Comparison of ENCODE assay signal across 13 cellular contexts in the genomic region with DNA sequence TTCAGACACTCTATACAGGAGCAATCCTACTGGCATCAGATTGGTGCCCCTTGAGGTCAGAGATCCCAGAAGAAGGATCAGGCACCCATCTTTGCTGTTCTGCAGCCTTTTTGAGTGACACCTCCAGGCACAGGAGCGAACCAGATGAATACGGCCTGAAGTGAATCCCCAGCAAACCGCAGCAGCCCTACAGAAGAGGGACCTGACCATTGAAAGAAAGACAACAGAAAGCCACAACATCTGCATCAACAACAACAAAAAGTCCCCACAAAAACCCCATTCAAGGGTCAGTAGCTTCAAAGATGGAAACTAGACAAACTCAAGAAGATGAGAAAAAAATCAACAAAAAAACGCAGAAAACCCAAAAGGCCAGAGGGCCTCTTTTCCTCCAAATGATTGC.
A peak's percentile ranks its signal among the peaks of the same experiment; 100 is the strongest.
DNase-seq lines count a peak whose midpoint lies in the region; ATAC-seq, FAIRE-seq and TF ChIP-seq lines count a peak whose summit lies in the region.
"Had no signal": no experiment of that assay in that cellular context is flagged by ENCODE, and none has a peak within 500 bp of the region (broad histone marks: within the 10 kb centered on the region; RNA-seq: fewer than 3 reads in every experiment).

No MANE protein-coding gene starts in this region.

- WGBS in GM12878 (ENCODE audit: insufficient coverage, insufficient replicate concordance, low lambda C conversion rate, missing lambda C conversion rate), result 2% methylated on average over 4 of the region's 4 CpGs

- no peaks in the 10 kb centered on the region for H3K4me1 Mint-ChIP-seq in activated naive CD8-positive, alpha-beta T cell treated with anti-CD3 and anti-CD28 coated beads for 36 hours
- H3K4me1 Mint-ChIP-seq: activated CD8-positive, alpha-beta memory T cell treated with anti-CD3 and anti-CD28 coated beads, Interleukin-2, amount 10 ng/mL, durations not matched to agents 7 days and 5 days; CD4-positive, CD25-positive, alpha-beta regulatory T cell had no signal

- H3K27me3 Mint-ChIP-seq in activated naive CD8-positive, alpha-beta T cell treated with anti-CD3 and anti-CD28 coated beads for 36 hours, result no peaks in the 10 kb centered on the region
- H3K27me3 Mint-ChIP-seq: CD4-positive, CD25-positive, alpha-beta regulatory T cell had no signal

- intact Hi-C loops in GM12878 (cut with micrococcal nuclease; ENCODE audit: unreplicated experiment), result no loop called here

- no peaks in the 10 kb centered on the region for H3K27me3 ChIP-seq in GM12878 (replicated peaks in 1 of 2; ENCODE audit: control insufficient read depth in 2 of 2, insufficient read depth in 2 of 2, low read length in 1 of 2)
- H3K27me3 ChIP-seq: breast epithelium, right lobe of liver had no signal

- H3K4me2 ChIP-seq in GM12878 (ENCODE audit: control insufficient read depth, insufficient read depth), result peak overlapping the region; percentile 73

- no peak overlapping the region for H3K9ac ChIP-seq in GM12878 (ENCODE audit: control insufficient read depth, insufficient read depth, low read length)

- H3K27ac Mint-ChIP-seq in activated naive CD8-positive, alpha-beta T cell treated with anti-CD3 and anti-CD28 coated beads for 36 hours, result no peak overlapping the region
- H3K27ac Mint-ChIP-seq: activated CD8-positive, alpha-beta memory T cell treated with anti-CD3 and anti-CD28 coated beads, Interleukin-2, amount 10 ng/mL, durations not matched to agents 7 days and 5 days had no signal

- no peaks in the 10 kb centered on the region for H3K36me3 ChIP-seq in GM12878 (ENCODE audit: control insufficient read depth in 2 of 2, insufficient read depth in 2 of 2, low read length in 1 of 2)
- H3K36me3 ChIP-seq: breast epithelium, right lobe of liver had no signal

- in situ Hi-C loops in GM12878 (cut with MboI), result no loop called here

- H3K36me3 Mint-ChIP-seq in activated naive CD8-positive, alpha-beta T cell treated with anti-CD3 and anti-CD28 coated beads for 36 hours, result peaks cover 6% of the 10 kb centered on the region
- H3K36me3 Mint-ChIP-seq: activated CD8-positive, alpha-beta memory T cell treated with anti-CD3 and anti-CD28 coated beads, Interleukin-2, amount 10 ng/mL, durations not matched to agents 7 days and 5 days; CD4-positive, CD25-positive, alpha-beta regulatory T cell had no signal

- H3K4me3 ChIP-seq in GM12878, result no peak overlapping the region
- H3K4me3 ChIP-seq: breast epithelium, right lobe of liver had no signal

- no peaks in the 10 kb centered on the region for H3K79me2 ChIP-seq in GM12878 (ENCODE audit: control insufficient read depth, insufficient read depth, low read length)

- BruUV-seq in GM12878 (replicated peaks; lab: Mats Ljungman, UMichigan), result no TSS peak

- no peaks in the 10 kb centered on the region; the same call in 2 of the 3 replicates for H3K9me3 ChIP-seq in GM12878 (replicated peaks; ENCODE audit: control insufficient read depth, insufficient read depth, low read length)
- H3K9me3 ChIP-seq: right lobe of liver had no signal

- SMC1A ChIA-PET in GM12878 (lab: Charles Lee; ENCODE audit: uncharacterized antibody, unreplicated experiment), result interaction anchor here (1.2 to 1.5 kb wide), 2 partner anchors 11 to 217 kb away, joined by 3 to 4 read pairs; no protein-coding TSS in a partner anchor

- POLR2A ChIA-PET in GM12878 (lab: Charles Lee), result no interaction called here

- no peaks in the 10 kb centered on the region for H4K20me1 ChIP-seq in GM12878 (ENCODE audit: control insufficient read depth, insufficient read depth)

- peak overlapping the region; percentile 42; the same call in 1 of the 2 replicates for H3K27ac ChIP-seq in GM12878 (ENCODE audit: control insufficient read depth, insufficient read depth)
- H3K27ac ChIP-seq: breast epithelium, right lobe of liver had no signal

- peak; percentile 81 for ATAC-seq in GM21390 (IDR thresholded peaks at IDR 0.05; ENCODE audit: unreplicated experiment)
- peak; percentile 78 for ATAC-seq in HG03064 (IDR thresholded peaks at IDR 0.05; ENCODE audit: low read depth, unreplicated experiment)
- ATAC-seq in GM12878, result peak; percentile 94
- ATAC-seq: activated CD8-positive, alpha-beta memory T cell treated with anti-CD3 and anti-CD28 coated beads, Interleukin-2, amount 10 ng/mL, durations not matched to agents 7 days and 5 days; right lobe of liver had no signal

- H3K4me1 ChIP-seq in GM12878 (ENCODE audit: control insufficient read depth, insufficient read depth, low read length), result peaks cover 11% of the 10 kb centered on the region
- H3K4me1 ChIP-seq: breast epithelium, right lobe of liver had no signal

- no peak for TF ChIP-seq EP300 in GM12878 (IDR thresholded peaks at IDR 0.05; ENCODE audit: borderline replicate concordance in 1 of 2, control insufficient read depth in 1 of 2, low read depth in 2 of 2, low read length in 2 of 2)

- no peak for TF ChIP-seq POLR2A in GM12878 (IDR thresholded peaks at IDR 0.05; ENCODE audit: low read depth, low read length)

- no peak for TF ChIP-seq CTCF in GM12878 (IDR thresholded peaks at IDR 0.05 in 2 of 3, conservative IDR thresholded peaks at IDR 0.05 in 1 of 3; ENCODE audit: control insufficient read depth in 2 of 3, extremely low read depth in 1 of 3, insufficient read depth in 1 of 3, low read depth in 3 of 3, low read length in 3 of 3)

- peaks cover 20% of the 10 kb centered on the region for H3K9me3 Mint-ChIP-seq in activated naive CD8-positive, alpha-beta T cell treated with anti-CD3 and anti-CD28 coated beads for 36 hours

- no peak overlapping the region for H3K4me3 Mint-ChIP-seq in activated naive CD8-positive, alpha-beta T cell treated with anti-CD3 and anti-CD28 coated beads for 36 hours
- H3K4me3 Mint-ChIP-seq: activated CD8-positive, alpha-beta memory T cell treated with anti-CD3 and anti-CD28 coated beads, Interleukin-2, amount 10 ng/mL, durations not matched to agents 7 days and 5 days; CD4-positive, CD25-positive, alpha-beta regulatory T cell had no signal

- FAIRE-seq in GM18507 (lab: Jason Lieb, UNC) (peak; percentile 75), GM12878 (lab: Jason Lieb, UNC) (peak; percentile 47)

- RAD21 ChIA-PET in GM12878 (lab: Charles Lee; ENCODE audit: unreplicated experiment), result no interaction called here

- TF ChIP-seq RAD21 in GM12878 (IDR thresholded peaks at IDR 0.05; ENCODE audit: insufficient read depth, low read depth, low read length), result no peak

- peak overlapping the region; percentile 24 for H2AFZ ChIP-seq in GM12878 (ENCODE audit: control insufficient read depth, low read depth, low read length)

- CTCF ChIA-PET in GM12878 (lab: Yijun Ruan, JAX), result no interaction called here

- DNase-seq in GM18507 (ENCODE audit: extremely low spot score, insufficient read length, low read depth) (no peak), GM12878 (ENCODE audit: low read depth, low spot score) (peak; percentile 64), AML-193 (lab: John Stamatoyannopoulos, UW) (no peak), NCI-H1417 (lab: John Stamatoyannopoulos, UW) (no peak), kidney glomerular epithelial cell (lab: John Stamatoyannopoulos, UW) (no peak)
- DNase-seq in activated naive CD8-positive, alpha-beta T cell treated with anti-CD3 and anti-CD28 coated beads for 36 hours, result no peak
- DNase-seq: activated CD8-positive, alpha-beta memory T cell treated with anti-CD3 and anti-CD28 coated beads, Interleukin-2, amount 10 ng/mL, durations not matched to agents 7 days and 5 days; CD4-positive, CD25-positive, alpha-beta regulatory T cell; right lobe of liver; T-helper 1 cell had no signal

TF ChIP-seq in GM12878, 131 proteins besides CTCF, POLR2A, EP300 and RAD21 (continues in another document):
- TF ChIP-seq TBL1XR1 (IDR thresholded peaks at IDR 0.05; ENCODE audit: low read depth, low read length), result peak; percentile 41; the same call in 1 of the 2 replicates
- peak; percentile 47; the same call in 1 of the 2 replicates for TF ChIP-seq ZBED1 (IDR thresholded peaks at IDR 0.05; ENCODE audit: borderline replicate concordance)
- no peak for TF ChIP-seq CHD4 (IDR thresholded peaks at IDR 0.05)
- TF ChIP-seq, protein P1, sequence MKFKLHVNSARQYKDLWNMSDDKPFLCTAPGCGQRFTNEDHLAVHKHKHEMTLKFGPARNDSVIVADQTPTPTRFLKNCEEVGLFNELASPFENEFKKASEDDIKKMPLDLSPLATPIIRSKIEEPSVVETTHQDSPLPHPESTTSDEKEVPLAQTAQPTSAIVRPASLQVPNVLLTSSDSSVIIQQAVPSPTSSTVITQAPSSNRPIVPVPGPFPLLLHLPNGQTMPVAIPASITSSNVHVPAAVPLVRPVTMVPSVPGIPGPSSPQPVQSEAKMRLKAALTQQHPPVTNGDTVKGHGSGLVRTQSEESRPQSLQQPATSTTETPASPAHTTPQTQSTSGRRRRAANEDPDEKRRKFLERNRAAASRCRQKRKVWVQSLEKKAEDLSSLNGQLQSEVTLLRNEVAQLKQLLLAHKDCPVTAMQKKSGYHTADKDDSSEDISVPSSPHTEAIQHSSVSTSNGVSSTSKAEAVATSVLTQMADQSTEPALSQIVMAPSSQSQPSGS (IDR thresholded peaks at IDR 0.05; ENCODE audit: low read length), result peak; percentile 53; the same call in 1 of the 2 replicates
- 0 out of 2 replicates have a peak, but pooled peaks have one; percentile 62 for TF ChIP-seq CBFB (IDR thresholded peaks at IDR 0.05; ENCODE audit: low read depth)
- TF ChIP-seq ETV6 (conservative IDR thresholded peaks at IDR 0.05 in 1 of 2, IDR thresholded peaks at IDR 0.05 in 1 of 2; ENCODE audit: borderline replicate concordance in 1 of 2, low read depth in 1 of 2), result 0 out of 4 replicates have a peak, but pooled peaks of 1 of the 2 experiments have one; percentile 3
- TF ChIP-seq ATF7 (IDR thresholded peaks at IDR 0.05; ENCODE audit: low read depth), result no peak
- peak; percentile 98 for TF ChIP-seq RUNX3 (IDR thresholded peaks at IDR 0.05; ENCODE audit: low read length)
- TF ChIP-seq SP1 (IDR thresholded peaks at IDR 0.05; ENCODE audit: low read depth, low read length), result peak; percentile 7
- no peak for TF ChIP-seq EGR1 (IDR thresholded peaks at IDR 0.05; ENCODE audit: borderline replicate concordance in 1 of 2, low read depth in 2 of 2, low read length in 2 of 2)
- TF ChIP-seq NBN (IDR thresholded peaks at IDR 0.05), result no peak
- TF ChIP-seq NR2F1 (conservative IDR thresholded peaks at IDR 0.05), result peak; percentile 36; the same call in 1 of the 2 replicates
- no peak for TF ChIP-seq POLR2AphosphoS5 (IDR thresholded peaks at IDR 0.05; ENCODE audit: low read length)
- TF ChIP-seq POLR2AphosphoS2 (IDR thresholded peaks at IDR 0.05; ENCODE audit: low read depth, low read length), result no peak
- peak; percentile 52 for TF ChIP-seq YY1 (IDR thresholded peaks at IDR 0.05; ENCODE audit: low read depth, low read length)
- peak; percentile 57; the same call in 1 of the 2 replicates for TF ChIP-seq TCF12 (IDR thresholded peaks at IDR 0.05; ENCODE audit: low read depth, low read length)
- TF ChIP-seq CBX5 (IDR thresholded peaks at IDR 0.05; ENCODE audit: low read depth), result 0 out of 2 replicates have a peak, but pooled peaks have one; percentile 36
- peak; percentile 82 for TF ChIP-seq RELA (IDR thresholded peaks at IDR 0.05; ENCODE audit: borderline replicate concordance, partially characterized antibody)
- TF ChIP-seq POU2F2 (IDR thresholded peaks at IDR 0.05; ENCODE audit: borderline replicate concordance, low read depth, low read length), result peak; percentile 79; the same call in 2 of the 3 replicates
